In the genomic region with DNA sequence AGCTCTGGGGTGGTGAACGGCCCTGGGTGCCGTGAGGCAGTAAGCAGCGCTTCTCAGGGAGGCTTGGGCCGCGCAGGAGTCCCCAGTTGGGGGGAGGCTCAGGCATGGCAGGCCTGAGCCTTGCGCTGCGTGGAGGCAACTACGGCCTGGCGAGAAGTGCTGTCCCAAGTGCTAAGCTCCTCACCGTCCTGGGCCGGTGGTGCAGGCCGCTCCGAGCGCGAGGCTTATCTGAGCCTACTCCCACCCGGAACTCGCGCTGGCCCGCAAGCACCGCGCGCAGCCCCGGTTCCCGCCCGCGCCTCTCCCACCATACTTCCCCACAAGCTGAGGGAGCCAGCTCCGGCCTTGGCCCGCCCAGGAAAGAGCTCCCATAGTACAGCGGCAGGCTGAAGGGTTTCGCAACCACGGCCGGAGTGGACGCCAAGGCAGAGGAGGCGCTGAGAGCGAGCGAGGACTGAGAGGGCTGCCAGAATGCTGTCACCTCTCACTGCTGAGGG, we compare ENCODE assay signal across 13 cellular contexts. TPM values are rescaled to one million over a fixed set of nuclear protein-coding genes. Genes with fewer than 3 reads are reported as not detected.
DNase-seq lines count a peak whose midpoint lies in the region; ATAC-seq and TF ChIP-seq lines count a peak whose summit lies in the region.
"Had no signal": no experiment of that assay in that cellular context is flagged by ENCODE, and none has a peak within 500 bp of the region (broad histone marks: within the 10 kb centered on the region; RNA-seq: fewer than 3 reads in every experiment).

No MANE protein-coding gene starts in this region.

- H3K4me1 ChIP-seq in A673 (ENCODE audit: insufficient read depth, low read length, poor library complexity, severe bottlenecking) (peaks cover 16% of the 10 kb centered on the region), mucosa of descending colon (ENCODE audit: low read depth) (peaks cover 20% of the 10 kb centered on the region)

- intact Hi-C loops in A673 (cut with micrococcal nuclease; ENCODE audit: unreplicated experiment) = no loop called here
- intact Hi-C loops in Calu3 (cut with micrococcal nuclease; ENCODE audit: unreplicated experiment) = no loop called here
- intact Hi-C loops in mucosa of descending colon (cut with DNase I, micrococcal nuclease) = no loop called here

- TF ChIP-seq CTCF in A673 (conservative IDR thresholded peaks at IDR 0.05; ENCODE audit: low read depth, low read length) (no peak), Calu3 (IDR thresholded peaks at IDR 0.05; ENCODE audit: unreplicated experiment) (no peak), mucosa of descending colon (IDR thresholded peaks at IDR 0.05) (no peak)

- POLR2A ChIA-PET in A673 (lab: Charles Lee; ENCODE audit: low non-redundant PET) = no interaction called here
- POLR2A ChIA-PET in activated naive CD8-positive, alpha-beta T cell treated with anti-CD3 and anti-CD28 coated beads, Interleukin-2, amount 10 ng/mL, durations not matched to agents 7 days and 5 days (lab: Charles Lee) = interaction anchor here (1.1 to 2.9 kb wide), 3 partner anchors 177 to 300 kb away, joined by 3 to 22 read pairs (median 3); no protein-coding TSS in a partner anchor

- CTCF ChIA-PET in A673 (lab: Charles Lee) = no interaction called here
- CTCF ChIA-PET in Calu3 (lab: Charles Lee) = interaction anchor here (1.0 to 1.3 kb wide), 4 partner anchors 11 to 189 kb away, joined by 3 to 6 read pairs (median 4); a partner anchor contains a TSS

- no peaks in the 10 kb centered on the region for H3K36me3 ChIP-seq in A673 (ENCODE audit: insufficient read depth, low read length, poor library complexity, severe bottlenecking)
- no peaks in the 10 kb centered on the region for H3K36me3 ChIP-seq in mucosa of descending colon (ENCODE audit: low read depth)

- H3K9me3 ChIP-seq in A673 (ENCODE audit: low read depth, low read length, poor library complexity, severe bottlenecking) (no peaks in the 10 kb centered on the region), mucosa of descending colon (no peaks in the 10 kb centered on the region)

- H3K27ac ChIP-seq in A673 (ENCODE audit: low read depth, low read length, poor library complexity, severe bottlenecking) = no peak overlapping the region

- peaks cover 49% of the 10 kb centered on the region for H3K36me3 Mint-ChIP-seq in Calu3 (ENCODE audit: insufficient read depth, unreplicated experiment)
- peaks cover 3% of the 10 kb centered on the region for H3K36me3 Mint-ChIP-seq in activated naive CD8-positive, alpha-beta T cell treated with anti-CD3 and anti-CD28 coated beads, Interleukin-2, amount 10 ng/mL, durations not matched to agents 7 days and 5 days

- peak overlapping the region; percentile 74 for H3K4me3 Mint-ChIP-seq in Calu3 (ENCODE audit: low read depth, unreplicated experiment)
- H3K4me3 Mint-ChIP-seq in activated naive CD8-positive, alpha-beta T cell treated with anti-CD3 and anti-CD28 coated beads, Interleukin-2, amount 10 ng/mL, durations not matched to agents 7 days and 5 days = peak overlapping the region; percentile 94

- DNase-seq in A673 (ENCODE audit: low spot score) (no peak), Calu3 (peak; percentile 36), mucosa of descending colon (peak in 2 of 3 donors; percentile 60 to 77), GM19240 (ENCODE audit: insufficient read length, low spot score) (no peak)
- DNase-seq in activated naive CD8-positive, alpha-beta T cell treated with anti-CD3 and anti-CD28 coated beads, Interleukin-2, amount 10 ng/mL, durations not matched to agents 7 days and 5 days = no peak
- DNase-seq: activated B cell treated with CpG ODN at 0.5 μM for 24 hours, C1 segment of cervical spinal cord, islet precursor cell, NCI-H1048, NCI-H446 had no signal

- H3K27me3 ChIP-seq in A673 (replicated peaks; ENCODE audit: insufficient read depth, low read depth, low read length, poor library complexity) = no peaks in the 10 kb centered on the region

- peaks cover 4% of the 10 kb centered on the region for H3K4me1 Mint-ChIP-seq in Calu3 (ENCODE audit: low read depth, unreplicated experiment)
- H3K4me1 Mint-ChIP-seq in activated naive CD8-positive, alpha-beta T cell treated with anti-CD3 and anti-CD28 coated beads, Interleukin-2, amount 10 ng/mL, durations not matched to agents 7 days and 5 days = peaks cover 31% of the 10 kb centered on the region

- H3K4me3 ChIP-seq in A673 (ENCODE audit: low read depth, low read length, poor library complexity, severe bottlenecking) (peak overlapping the region; percentile 58), mucosa of descending colon (no peak overlapping the region)

- H3K27me3 Mint-ChIP-seq in Calu3 (ENCODE audit: unreplicated experiment) = no peaks in the 10 kb centered on the region
- H3K27me3 Mint-ChIP-seq in activated naive CD8-positive, alpha-beta T cell treated with anti-CD3 and anti-CD28 coated beads, Interleukin-2, amount 10 ng/mL, durations not matched to agents 7 days and 5 days = no peaks in the 10 kb centered on the region
- H3K27me3 Mint-ChIP-seq: activated B cell treated with CpG ODN at 0.5 μM for 24 hours had no signal

- no peak overlapping the region for H3K27ac Mint-ChIP-seq in Calu3 (ENCODE audit: unreplicated experiment)
- H3K27ac Mint-ChIP-seq in activated naive CD8-positive, alpha-beta T cell treated with anti-CD3 and anti-CD28 coated beads, Interleukin-2, amount 10 ng/mL, durations not matched to agents 7 days and 5 days = peak overlapping the region; percentile 95

- BruUV-seq in A673 (replicated peaks; lab: Mats Ljungman, UMichigan) (no TSS peak), Calu3 (replicated peaks; lab: Mats Ljungman, UMichigan) (no TSS peak)

- H3K9me3 Mint-ChIP-seq in Calu3 (ENCODE audit: low read depth, unreplicated experiment) = no peaks in the 10 kb centered on the region
- peaks cover 2% of the 10 kb centered on the region for H3K9me3 Mint-ChIP-seq in activated naive CD8-positive, alpha-beta T cell treated with anti-CD3 and anti-CD28 coated beads, Interleukin-2, amount 10 ng/mL, durations not matched to agents 7 days and 5 days
- H3K9me3 Mint-ChIP-seq: activated B cell treated with CpG ODN at 0.5 μM for 24 hours had no signal

- ATAC-seq in activated naive CD8-positive, alpha-beta T cell treated with anti-CD3 and anti-CD28 coated beads, Interleukin-2, amount 10 ng/mL, durations not matched to agents 7 days and 5 days (ENCODE audit: low read depth) = no peak
- ATAC-seq in mucosa of descending colon = no peak
- no peak for ATAC-seq in GM18511 (IDR thresholded peaks at IDR 0.05; ENCODE audit: unreplicated experiment)
- no peak for ATAC-seq in HG03196 (IDR thresholded peaks at IDR 0.05; ENCODE audit: unreplicated experiment)
- ATAC-seq: PC-3 had no signal

RNA-seq across cellular contexts. Expression of a gene that starts 1.8 kb away (rescaled TPM):
- total RNA-seq in A673 (2021) (48.9 and 49.3 TPM in 2 replicates), Calu3 (2022) (36.9 and 41.4 TPM in 2 replicates), mucosa of descending colon (10 to 100 TPM; 39.0 to 41.1 (median 39.7) TPM)
- total RNA-seq in activated naive CD8-positive, alpha-beta T cell treated with anti-CD3 and anti-CD28 coated beads, Interleukin-2, amount 10 ng/mL, durations not matched to agents 7 days and 5 days = 10 to 100 TPM; 45.4 to 46.7 TPM

RNA-seq across cellular contexts. Expression of a gene that starts 12.7 kb away (rescaled TPM):
- total RNA-seq in A673 (2021) (0.13 and 0.39 TPM in 2 replicates), Calu3 (2022) (0.73 TPM in 2 replicates), mucosa of descending colon (under 1 TPM; 0.41 to 0.82 (median 0.43) TPM)
- under 1 TPM; 0.33 to 0.62 TPM for total RNA-seq in activated naive CD8-positive, alpha-beta T cell treated with anti-CD3 and anti-CD28 coated beads, Interleukin-2, amount 10 ng/mL, durations not matched to agents 7 days and 5 days

Comparison
In these comparisons a context has a peak if more than half of its experiments do, and no peak if none do; other contexts are left out.
1. DNase-seq: peak in Calu3 (single experiment) and mucosa of descending colon (2 of 3); none in A673 (single experiment), activated naive CD8-positive, alpha-beta T cell treated with anti-CD3 and anti-CD28 coated beads, Interleukin-2, amount 10 ng/mL, durations not matched to agents 7 days and 5 days (single experiment) and GM19240 (single experiment).